In the genomic region with DNA sequence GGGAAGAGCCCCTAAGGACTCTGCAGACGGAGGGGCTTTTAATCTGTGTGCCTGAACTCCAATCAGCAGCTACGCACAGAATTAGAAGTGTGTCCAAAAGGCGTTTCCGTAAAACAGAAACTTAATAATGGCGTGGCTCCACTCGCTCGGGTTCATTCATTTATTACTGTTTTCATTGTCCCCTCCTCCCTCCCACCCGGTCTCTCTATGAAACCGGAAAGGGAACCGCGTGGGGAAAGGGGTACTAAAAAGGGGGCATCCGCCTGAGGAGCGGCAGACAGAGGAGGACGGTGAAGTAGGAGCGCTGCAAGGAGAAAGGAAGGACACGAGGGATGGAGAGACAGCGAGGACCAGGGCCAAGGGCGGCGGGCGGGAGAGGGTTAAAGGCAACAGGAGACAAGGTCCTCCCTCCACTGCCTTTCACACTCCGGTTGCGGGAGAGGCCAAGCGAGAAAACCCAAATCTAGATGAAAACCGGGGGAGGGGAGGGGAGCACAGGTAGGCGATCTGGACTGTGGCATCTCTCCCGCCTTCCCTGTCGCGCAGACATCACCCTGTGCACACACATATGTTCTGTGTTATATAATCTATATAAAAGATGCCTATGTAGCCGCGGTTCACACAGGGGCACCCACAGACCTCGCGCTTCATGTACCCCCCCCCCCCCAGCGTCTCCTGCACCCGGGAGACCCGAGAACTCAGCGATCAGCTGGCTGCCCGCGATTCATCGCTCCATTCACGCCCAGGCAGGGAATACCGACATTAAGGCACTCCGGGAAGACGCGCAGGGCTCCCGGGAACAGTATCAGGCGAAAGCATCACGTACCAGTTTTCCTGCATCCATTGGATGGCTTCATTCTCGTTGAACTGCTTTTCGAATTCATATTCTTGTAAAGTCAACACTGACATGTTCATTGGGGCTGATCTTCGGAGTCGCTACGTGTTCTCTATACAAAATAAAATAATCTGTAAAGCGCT, we compare ENCODE assay signal across 8 cellular contexts. TPM values are rescaled to one million over a fixed set of nuclear protein-coding genes. Genes with fewer than 3 reads are reported as not detected.
DNase-seq lines count a peak whose midpoint lies in the region; ATAC-seq and TF ChIP-seq lines count a peak whose summit lies in the region.

No MANE protein-coding gene starts in this region.

- H3K4me3 ChIP-seq in DOHH2 (ENCODE audit: low read length) (peak overlapping the region; percentile 86), HEK293 (ENCODE audit: low read depth, low read length) (peak overlapping the region; percentile 69), liver (ENCODE audit: low read depth in 1 of 3, low read length in 3 of 3) (peak overlapping the region; percentile 77 to 96 (median 95))

- H3K4me3 Mint-ChIP-seq in activated CD4-positive, alpha-beta T cell treated with anti-CD3 and anti-CD28 coated beads, Interleukin-2, amount 10 ng/mL, durations not matched to agents 7 days and 5 days, result peak overlapping the region; percentile 99

- H3K79me2 ChIP-seq in DOHH2 (ENCODE audit: control insufficient read depth, low read length), result peaks cover 54% of the 10 kb centered on the region

- peaks cover 24% of the 10 kb centered on the region for H3K36me3 ChIP-seq in DOHH2 (ENCODE audit: control insufficient read depth, low read length)
- H3K36me3 ChIP-seq in HEK293 (ENCODE audit: control insufficient read depth in 2 of 2, insufficient read depth in 1 of 2, low read length in 2 of 2), result peaks cover 0 to 3% of the 10 kb centered on the region in 2 experiments; a peak in 1 of 3 replicates
- no peaks in the 10 kb centered on the region for H3K36me3 ChIP-seq in liver (ENCODE audit: control insufficient read depth in 4 of 4, insufficient read depth in 3 of 4, low read depth in 1 of 4, low read length in 3 of 4)

- TF ChIP-seq CTCF in DOHH2 (IDR thresholded peaks at IDR 0.05; ENCODE audit: low read depth, low read length, poor library complexity, severe bottlenecking) (no peak), HEK293 (tag by site-specific recombination; IDR thresholded peaks at IDR 0.05) (no peak), liver (IDR thresholded peaks at IDR 0.05; ENCODE audit: low read depth, low read length, missing input control) (no peak)

- H3K9me2 ChIP-seq in DOHH2 (replicated peaks; ENCODE audit: control insufficient read depth, low read length), result no peaks in the 10 kb centered on the region

- no peak for ATAC-seq in GM21423 (IDR thresholded peaks at IDR 0.05; ENCODE audit: unreplicated experiment)

- H4K20me1 ChIP-seq in DOHH2 (ENCODE audit: control insufficient read depth, insufficient read depth, low read depth, low read length), result no peaks in the 10 kb centered on the region

- H3K4me1 ChIP-seq in DOHH2 (ENCODE audit: control insufficient read depth, low read length), result peaks cover 44% of the 10 kb centered on the region
- H3K4me1 ChIP-seq in HEK293 (ENCODE audit: control insufficient read depth, insufficient read depth, low read length), result no peaks in the 10 kb centered on the region
- H3K4me1 ChIP-seq in liver (ENCODE audit: control insufficient read depth in 4 of 4, insufficient read depth in 4 of 4, low read length in 3 of 4), result peaks cover 10 to 41% (median 28%) of the 10 kb centered on the region in 4 donors

- H3K27me3 ChIP-seq in DOHH2 (ENCODE audit: control insufficient read depth, low read length), result no peaks in the 10 kb centered on the region
- no peaks in the 10 kb centered on the region for H3K27me3 ChIP-seq in liver (ENCODE audit: control insufficient read depth in 4 of 4, insufficient read depth in 4 of 4, low read length in 3 of 4)

- POLR2A ChIA-PET in HEK293 (lab: Yijun Ruan, JAX), result interaction anchor here (0.6 to 0.7 kb wide), 3 partner anchors 113 to 214 kb away, joined by 3 to 5 read pairs (median 5); no protein-coding TSS in a partner anchor
- POLR2A ChIA-PET in activated CD4-positive, alpha-beta T cell treated with anti-CD3 and anti-CD28 coated beads, Interleukin-2, amount 10 ng/mL, durations not matched to agents 7 days and 5 days (lab: Charles Lee), result interaction anchor here (0.6 to 1.0 kb wide), 3 partner anchors 12 to 142 kb away, joined by 3 to 5 read pairs (median 3); no protein-coding TSS in a partner anchor

- DNase-seq in NCI-H2227 treated with DMSO at 0.1 percent for 48 hours (lab: John Stamatoyannopoulos, UW) (peak; percentile 39), dedifferentiated amniotic fluid mesenchymal stem cell (ENCODE audit: extremely low spot score) (peak; percentile 22)
- DNase-seq in activated CD4-positive, alpha-beta T cell treated with anti-CD3 and anti-CD28 coated beads, Interleukin-2, amount 10 ng/mL, durations not matched to agents 7 days and 5 days, result peak; percentile 50
- DNase-seq in stimulated activated CD4-positive, alpha-beta T cell treated with anti-CD3 and anti-CD28 coated beads, Interleukin-4, amount 100 ng/mL, for 24 hours, result peak; percentile 62

- TF ChIP-seq RAD21 in liver (IDR thresholded peaks at IDR 0.05), result peak in 1 of 2 donors; percentile 5

- peaks cover 3% of the 10 kb centered on the region for H3K36me3 Mint-ChIP-seq in activated CD4-positive, alpha-beta T cell treated with anti-CD3 and anti-CD28 coated beads, Interleukin-2, amount 10 ng/mL, durations not matched to agents 7 days and 5 days (ENCODE audit: low read depth)

- H3K27ac Mint-ChIP-seq in activated CD4-positive, alpha-beta T cell treated with anti-CD3 and anti-CD28 coated beads, Interleukin-2, amount 10 ng/mL, durations not matched to agents 7 days and 5 days, result peak overlapping the region; percentile 97

- H3K4me2 ChIP-seq in DOHH2 (ENCODE audit: low read length), result peak overlapping the region; percentile 83

- CTCF ChIA-PET in HEK293 (lab: Yijun Ruan, JAX), result interaction anchor here (0.6 to 1.2 kb wide), 2 partner anchors 151 to 313 kb away, joined by 3 to 7 read pairs; no protein-coding TSS in a partner anchor
- CTCF ChIA-PET in activated CD4-positive, alpha-beta T cell treated with anti-CD3 and anti-CD28 coated beads, Interleukin-2, amount 10 ng/mL, durations not matched to agents 7 days and 5 days (lab: Charles Lee), result interaction anchor here (0.8 to 1.4 kb wide), 2 partner anchors 26 to 155 kb away, joined by 3 read pairs; no protein-coding TSS in a partner anchor

- no peaks in the 10 kb centered on the region for H3K9me3 ChIP-seq in DOHH2 (ENCODE audit: control insufficient read depth, insufficient read depth, low read length)
- no peaks in the 10 kb centered on the region for H3K9me3 ChIP-seq in HEK293 (ENCODE audit: control insufficient read depth, insufficient read depth, low read depth, low read length)
- no peaks in the 10 kb centered on the region for H3K9me3 ChIP-seq in liver (ENCODE audit: control insufficient read depth in 4 of 4, low read length in 3 of 4)

- H3K27ac ChIP-seq in DOHH2 (ENCODE audit: low read depth, low read length), result peak overlapping the region; percentile 84
- H3K27ac ChIP-seq in HEK293 (ENCODE audit: extremely low read depth, low read depth, low read length), result peak overlapping the region; percentile 84
- peak overlapping the region; percentile 89 to 98 for H3K27ac ChIP-seq in liver (ENCODE audit: low read depth in 1 of 2, low read length in 2 of 2)

- no peaks in the 10 kb centered on the region for H3K9me3 Mint-ChIP-seq in activated CD4-positive, alpha-beta T cell treated with anti-CD3 and anti-CD28 coated beads, Interleukin-2, amount 10 ng/mL, durations not matched to agents 7 days and 5 days

- no peaks in the 10 kb centered on the region for H3K27me3 Mint-ChIP-seq in activated CD4-positive, alpha-beta T cell treated with anti-CD3 and anti-CD28 coated beads, Interleukin-2, amount 10 ng/mL, durations not matched to agents 7 days and 5 days

- H3K4me1 Mint-ChIP-seq in activated CD4-positive, alpha-beta T cell treated with anti-CD3 and anti-CD28 coated beads, Interleukin-2, amount 10 ng/mL, durations not matched to agents 7 days and 5 days, result peaks cover 35% of the 10 kb centered on the region

- H3F3A ChIP-seq in DOHH2 (ENCODE audit: control insufficient read depth, insufficient read depth), result peaks cover 9% of the 10 kb centered on the region; the same call in 1 of the 2 replicates

- peak overlapping the region; percentile 89 to 93 for H3K9ac ChIP-seq in liver (ENCODE audit: low read depth in 1 of 2, low read length in 2 of 2)

- WGBS in liver, result under 1% methylated on average over 53 of the region's 53 CpGs

TF ChIP-seq in HEK293, 187 proteins besides CTCF, POLR2A, EP300 and RAD21 (continues in another document):
- no peak for TF ChIP-seq ZNF585B (tag by site-specific recombination; IDR thresholded peaks at IDR 0.05)
- no peak for TF ChIP-seq ZNF76 (tag by site-specific recombination; IDR thresholded peaks at IDR 0.05; ENCODE audit: borderline replicate concordance, low read depth)
- TF ChIP-seq KLF1 (tag by site-specific recombination; IDR thresholded peaks at IDR 0.05), result no peak
- TF ChIP-seq, protein P1, sequence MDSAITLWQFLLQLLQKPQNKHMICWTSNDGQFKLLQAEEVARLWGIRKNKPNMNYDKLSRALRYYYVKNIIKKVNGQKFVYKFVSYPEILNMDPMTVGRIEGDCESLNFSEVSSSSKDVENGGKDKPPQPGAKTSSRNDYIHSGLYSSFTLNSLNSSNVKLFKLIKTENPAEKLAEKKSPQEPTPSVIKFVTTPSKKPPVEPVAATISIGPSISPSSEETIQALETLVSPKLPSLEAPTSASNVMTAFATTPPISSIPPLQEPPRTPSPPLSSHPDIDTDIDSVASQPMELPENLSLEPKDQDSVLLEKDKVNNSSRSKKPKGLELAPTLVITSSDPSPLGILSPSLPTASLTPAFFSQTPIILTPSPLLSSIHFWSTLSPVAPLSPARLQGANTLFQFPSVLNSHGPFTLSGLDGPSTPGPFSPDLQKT (IDR thresholded peaks at IDR 0.05; ENCODE audit: borderline replicate concordance, low read depth, low read length), result no peak

TF ChIP-seq in liver, 16 proteins besides CTCF, POLR2A, EP300 and RAD21 (continues in another document):
- TF ChIP-seq RXRA (IDR thresholded peaks at IDR 0.05) (peak in 1 of 2 donors; percentile 13), YY1 (IDR thresholded peaks at IDR 0.05) (peak; percentile 76), NR2F2 (IDR thresholded peaks at IDR 0.05) (no peak)

RNA-seq across cellular contexts. Expression of a gene that starts 0.7 kb away (rescaled TPM):
- 10 to 100 TPM; 14.7 to 16.0 TPM for total RNA-seq in activated CD4-positive, alpha-beta T cell treated with anti-CD3 and anti-CD28 coated beads, Interleukin-2, amount 10 ng/mL, durations not matched to agents 7 days and 5 days
- total RNA-seq in liver, result 10 to 100 TPM; 36.4 to 38.6 TPM
- 10 to 100 TPM; 19.5 to 38.8 TPM for polyA plus RNA-seq in liver
